Comparison of ENCODE assay signal across 2 cellular contexts in the genomic region with DNA sequence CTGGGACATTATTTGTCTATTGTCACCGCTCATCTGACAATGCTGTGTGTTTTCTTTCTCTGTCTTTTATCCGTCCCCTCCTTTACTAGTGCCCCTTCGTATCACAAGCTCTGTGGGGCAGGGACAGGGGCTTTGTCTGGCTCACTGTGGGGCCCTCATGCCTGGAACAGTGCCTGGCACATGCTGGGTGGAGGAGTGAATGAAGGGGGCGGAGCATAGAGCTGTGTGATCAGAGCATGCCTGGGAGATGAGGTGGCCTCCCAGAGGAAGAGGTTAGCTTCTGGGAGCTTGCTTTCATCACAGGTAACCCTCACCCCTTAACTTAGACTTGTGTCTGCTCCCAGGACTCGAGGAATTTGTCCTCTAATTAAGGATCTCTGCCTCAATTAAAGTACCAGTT.
TF ChIP-seq lines count a peak whose summit lies in the region.

No MANE protein-coding gene starts in this region.

TF ChIP-seq in SK-N-SH treated with all-trans-retinoic acid at 6 μM for 48 hours, 23 proteins besides CTCF, POLR2A, EP300 and RAD21:
- no peak for TF ChIP-seq CSRNP3 (CRISPR knock-in tag; IDR thresholded peaks at IDR 0.05)
- TF ChIP-seq PPARA (CRISPR knock-in tag; IDR thresholded peaks at IDR 0.05; ENCODE audit: borderline replicate concordance): no peak
- TF ChIP-seq ZNF70 (CRISPR knock-in tag; IDR thresholded peaks at IDR 0.05): no peak
- TF ChIP-seq ZNF565 (CRISPR knock-in tag; conservative IDR thresholded peaks at IDR 0.05; ENCODE audit: low read depth): no peak
- no peak for TF ChIP-seq ARNTL (CRISPR knock-in tag; IDR thresholded peaks at IDR 0.05; ENCODE audit: borderline replicate concordance, low read depth)
- no peak for TF ChIP-seq RARB (CRISPR knock-in tag; IDR thresholded peaks at IDR 0.05)
- TF ChIP-seq, protein P1, sequence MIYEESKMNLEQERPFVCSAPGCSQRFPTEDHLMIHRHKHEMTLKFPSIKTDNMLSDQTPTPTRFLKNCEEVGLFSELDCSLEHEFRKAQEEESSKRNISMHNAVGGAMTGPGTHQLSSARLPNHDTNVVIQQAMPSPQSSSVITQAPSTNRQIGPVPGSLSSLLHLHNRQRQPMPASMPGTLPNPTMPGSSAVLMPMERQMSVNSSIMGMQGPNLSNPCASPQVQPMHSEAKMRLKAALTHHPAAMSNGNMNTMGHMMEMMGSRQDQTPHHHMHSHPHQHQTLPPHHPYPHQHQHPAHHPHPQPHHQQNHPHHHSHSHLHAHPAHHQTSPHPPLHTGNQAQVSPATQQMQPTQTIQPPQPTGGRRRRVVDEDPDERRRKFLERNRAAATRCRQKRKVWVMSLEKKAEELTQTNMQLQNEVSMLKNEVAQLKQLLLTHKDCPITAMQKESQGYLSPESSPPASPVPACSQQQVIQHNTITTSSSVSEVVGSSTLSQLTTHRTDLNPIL (CRISPR knock-in tag; IDR thresholded peaks at IDR 0.05; ENCODE audit: low read depth): no peak
- no peak for TF ChIP-seq OSR1 (CRISPR knock-in tag; IDR thresholded peaks at IDR 0.05)
- no peak for TF ChIP-seq POU6F1 (CRISPR knock-in tag; IDR thresholded peaks at IDR 0.05; ENCODE audit: borderline replicate concordance, low read depth)
- TF ChIP-seq ZC3H10 (CRISPR knock-in tag; IDR thresholded peaks at IDR 0.05): no peak

TF ChIP-seq in SK-N-SH, 30 proteins besides CTCF, POLR2A, EP300 and RAD21 (continued from another document):
- TF ChIP-seq ZBTB33 (IDR thresholded peaks at IDR 0.05; ENCODE audit: borderline replicate concordance, low read depth) (no peak), SIN3A (IDR thresholded peaks at IDR 0.05; ENCODE audit: borderline replicate concordance, low read depth, low read length) (no peak), RFX5 (IDR thresholded peaks at IDR 0.05; ENCODE audit: low read length) (no peak), SMC3 (IDR thresholded peaks at IDR 0.05; ENCODE audit: low read depth, low read length) (no peak), GATA2 (CRISPR knock-in tag; IDR thresholded peaks at IDR 0.05) (no peak)
- TF ChIP-seq, protein P2, sequence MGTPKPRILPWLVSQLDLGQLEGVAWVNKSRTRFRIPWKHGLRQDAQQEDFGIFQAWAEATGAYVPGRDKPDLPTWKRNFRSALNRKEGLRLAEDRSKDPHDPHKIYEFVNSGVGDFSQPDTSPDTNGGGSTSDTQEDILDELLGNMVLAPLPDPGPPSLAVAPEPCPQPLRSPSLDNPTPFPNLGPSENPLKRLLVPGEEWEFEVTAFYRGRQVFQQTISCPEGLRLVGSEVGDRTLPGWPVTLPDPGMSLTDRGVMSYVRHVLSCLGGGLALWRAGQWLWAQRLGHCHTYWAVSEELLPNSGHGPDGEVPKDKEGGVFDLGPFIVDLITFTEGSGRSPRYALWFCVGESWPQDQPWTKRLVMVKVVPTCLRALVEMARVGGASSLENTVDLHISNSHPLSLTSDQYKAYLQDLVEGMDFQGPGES (IDR thresholded peaks at IDR 0.05; ENCODE audit: low read depth, low read length): no peak
